ENCODE assay signal across 8 cellular contexts in the genomic region with DNA sequence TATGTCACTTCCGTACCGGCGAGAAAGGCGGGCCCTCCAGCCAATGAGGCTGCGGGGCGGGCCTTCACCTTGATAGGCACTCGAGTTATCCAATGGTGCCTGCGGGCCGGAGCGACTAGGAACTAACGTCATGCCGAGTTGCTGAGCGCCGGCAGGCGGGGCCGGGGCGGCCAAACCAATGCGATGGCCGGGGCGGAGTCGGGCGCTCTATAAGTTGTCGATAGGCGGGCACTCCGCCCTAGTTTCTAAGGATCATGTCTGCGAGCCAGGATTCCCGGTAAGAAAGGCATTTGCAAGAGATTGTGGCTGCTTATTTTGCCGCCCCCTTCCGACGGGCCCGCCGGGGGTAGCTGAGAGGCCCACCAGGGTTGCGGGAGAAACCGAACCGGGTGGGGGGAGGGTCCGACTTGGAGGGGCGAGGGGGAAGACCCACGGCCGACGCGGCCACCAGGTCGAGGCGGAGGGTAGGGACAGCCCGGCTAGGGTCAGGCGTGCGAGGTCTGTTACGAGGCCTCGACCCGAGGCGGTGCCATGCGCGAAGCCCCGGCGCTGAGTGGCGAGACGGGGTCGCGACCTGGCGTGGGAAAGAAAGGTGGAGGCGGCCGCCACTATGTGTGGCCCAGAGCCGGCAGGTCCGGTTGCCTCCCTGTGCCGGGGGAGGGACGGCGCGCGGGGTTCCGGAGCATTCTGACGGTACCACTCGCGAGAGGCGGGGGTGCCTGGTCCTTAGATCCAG. TPM values are rescaled to one million over a fixed set of nuclear protein-coding genes. Genes with fewer than 3 reads are reported as not detected.
DNase-seq lines count a peak whose midpoint lies in the region; TF ChIP-seq lines count a peak whose summit lies in the region.

No MANE protein-coding gene starts in this region.

- peaks cover 12 to 48% (median 39%) of the 10 kb centered on the region in 5 donors for H3K4me1 ChIP-seq in subcutaneous abdominal adipose tissue (ENCODE audit: control insufficient read depth in 5 of 5, insufficient read depth in 5 of 5, low read length in 5 of 5)

- TF ChIP-seq CTCF in fibroblast of the aortic adventitia (IDR thresholded peaks at IDR 0.05; ENCODE audit: insufficient read depth, low read length) (no peak), nephron progenitor cell (IDR thresholded peaks at IDR 0.05) (no peak)

- peaks cover 57% of the 10 kb centered on the region for H3K4me1 Mint-ChIP-seq in nephron progenitor cell

- peak overlapping the region; percentile 98 for H3K27ac ChIP-seq in subcutaneous abdominal adipose tissue (ENCODE audit: low read depth, low read length)

- H3K4me3 ChIP-seq in fibroblast of the aortic adventitia (ENCODE audit: low read depth, low read length) (peak overlapping the region; percentile 99), subcutaneous abdominal adipose tissue (ENCODE audit: low read depth in 1 of 5, low read length in 5 of 5) (peak overlapping the region; percentile 52 to 99 (median 98))

- peak overlapping the region; percentile 99 for H3K27ac Mint-ChIP-seq in nephron progenitor cell

- H3K36me3 Mint-ChIP-seq in nephron progenitor cell (ENCODE audit: low read depth) = peaks cover 74% of the 10 kb centered on the region

- H3K36me3 ChIP-seq in subcutaneous abdominal adipose tissue (ENCODE audit: control insufficient read depth in 5 of 5, insufficient read depth in 5 of 5, low read length in 5 of 5) = peaks cover 22 to 70% (median 61%) of the 10 kb centered on the region in 5 donors

- no peaks in the 10 kb centered on the region for H3K9me3 ChIP-seq in subcutaneous abdominal adipose tissue (ENCODE audit: control insufficient read depth in 5 of 5, low read length in 5 of 5)

- H3K9ac ChIP-seq in subcutaneous abdominal adipose tissue (ENCODE audit: low read length in 5 of 5) = peak overlapping the region; percentile 77 to 98 (median 98)

- H3K4me3 Mint-ChIP-seq in nephron progenitor cell = peak overlapping the region; percentile 97

- no peaks in the 10 kb centered on the region for H3K27me3 Mint-ChIP-seq in nephron progenitor cell (ENCODE audit: low read depth, poor library complexity)

- DNase-seq in DMS79 treated with DMSO at 0.1 percent for 48 hours (lab: John Stamatoyannopoulos, UW) = peak; percentile 98
- peak; percentile 99 for DNase-seq in GOT3 (lab: John Stamatoyannopoulos, UW)
- DNase-seq in M059J (ENCODE audit: low read depth) = peak; percentile 99
- DNase-seq in SIG-M5 (lab: John Stamatoyannopoulos, UW) = peak; percentile 87
- DNase-seq in activated gamma-delta T cell (lab: John Stamatoyannopoulos, UW) = peak; percentile 96
- peak; percentile 99 for DNase-seq in fibroblast of the aortic adventitia (ENCODE audit: low read depth)
- peak; percentile 99 for DNase-seq in nephron progenitor cell

- no peaks in the 10 kb centered on the region for H3K9me3 Mint-ChIP-seq in nephron progenitor cell

- no peaks in the 10 kb centered on the region for H3K27me3 ChIP-seq in subcutaneous abdominal adipose tissue (ENCODE audit: control insufficient read depth in 5 of 5, insufficient read depth in 4 of 5, low read length in 5 of 5)

RNA-seq across cellular contexts. Expression of gene CD68, which starts 6.7 kb away (rescaled TPM):
- 120 and 147 TPM in 2 replicates for total RNA-seq in M059J (2014; rRNA removed; shearing (Covaris generic))
- total RNA-seq in fibroblast of the aortic adventitia (ENCODE audit: low replicate concordance) = 4.9 and 71.7 TPM in 2 replicates

RNA-seq across cellular contexts. Expression of gene MPDU1, which starts 10.9 kb away (rescaled TPM):
- total RNA-seq in M059J (2014; rRNA removed; shearing (Covaris generic)) = 216 and 398 TPM in 2 replicates
- total RNA-seq in fibroblast of the aortic adventitia (ENCODE audit: low replicate concordance) = 32.3 and 127 TPM in 2 replicates

RNA-seq across cellular contexts. Expression of gene SENP3, which starts 11.0 kb away (rescaled TPM):
- total RNA-seq in M059J (2014; rRNA removed; shearing (Covaris generic)) = 75.1 and 88.2 TPM in 2 replicates
- 14.6 and 60.4 TPM in 2 replicates for total RNA-seq in fibroblast of the aortic adventitia (ENCODE audit: low replicate concordance)

RNA-seq across cellular contexts. Expression of gene TNFSF13, which starts 14.2 kb away (rescaled TPM):
- total RNA-seq in M059J (2014; rRNA removed; shearing (Covaris generic)) = 3.2 and 4.2 TPM in 2 replicates
- 1.1 and 1.4 TPM in 2 replicates for total RNA-seq in fibroblast of the aortic adventitia (ENCODE audit: low replicate concordance)

RNA-seq across cellular contexts. Expression of gene SOX15, which starts 17.1 kb away (rescaled TPM):
- total RNA-seq in M059J (2014; rRNA removed; shearing (Covaris generic)) = not detected in 2 replicates
- total RNA-seq in fibroblast of the aortic adventitia (ENCODE audit: low replicate concordance) = 0.57 and 1.4 TPM in 2 replicates

Comparison
In these comparisons a context has a peak if more than half of its experiments do, and no peak if none do; other contexts are left out.
1. Peak in every context shown above with its lines: DNase-seq, H3K4me3 ChIP-seq and H3K27ac ChIP-seq.